Comparison of ENCODE assay signal across 26 cellular contexts in the genomic region with DNA sequence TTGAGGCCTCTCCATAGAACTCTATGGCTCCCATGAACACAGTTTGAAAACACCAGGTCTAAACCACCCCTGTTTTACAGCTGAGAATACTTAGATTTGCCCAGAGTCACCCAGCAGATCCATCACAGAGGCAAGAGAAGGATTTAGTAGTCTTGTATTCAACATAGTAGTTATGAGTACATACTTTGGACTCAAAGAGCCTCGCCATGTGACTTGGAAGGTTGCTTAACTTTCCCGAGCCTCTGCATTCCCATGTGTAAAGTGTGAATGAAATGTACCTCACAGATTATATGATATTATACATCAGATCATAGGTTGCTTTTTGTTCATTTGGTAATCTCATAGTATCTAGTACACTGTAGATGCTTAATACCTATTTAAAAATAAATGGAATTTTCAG. TPM values are rescaled to one million over a fixed set of nuclear protein-coding genes. Genes with fewer than 3 reads are reported as not detected.
DNase-seq lines count a peak whose midpoint lies in the region; FAIRE-seq and TF ChIP-seq lines count a peak whose summit lies in the region.
"Had no signal": no experiment of that assay in that cellular context is flagged by ENCODE, and none has a peak within 500 bp of the region (broad histone marks: within the 10 kb centered on the region; RNA-seq: fewer than 3 reads in every experiment).

No MANE protein-coding gene starts in this region.

- no peak overlapping the region for H3K4me2 ChIP-seq in hepatocyte
- H3K4me2 ChIP-seq: BLaER1 had no signal

- H3K4me3 ChIP-seq in esophagus muscularis mucosa (no peak overlapping the region), hepatocyte (no peak overlapping the region), small intestine (ENCODE audit: low read depth in 1 of 2, low read length in 2 of 2) (no peak overlapping the region)
- H3K4me3 ChIP-seq: BLaER1, GM12878 had no signal

- TF ChIP-seq POLR2A in esophagus muscularis mucosa (IDR thresholded peaks at IDR 0.05; ENCODE audit: low read depth): no peak

- H3K36me3 Mint-ChIP-seq in activated CD4-positive, alpha-beta memory T cell treated with anti-CD3 and anti-CD28 coated beads for 36 hours: peaks cover 18% of the 10 kb centered on the region

- H3K4me1 Mint-ChIP-seq in activated CD4-positive, alpha-beta memory T cell treated with anti-CD3 and anti-CD28 coated beads for 36 hours (ENCODE audit: low read depth): peaks cover 5% of the 10 kb centered on the region

- no peak overlapping the region for H3K4me3 Mint-ChIP-seq in activated CD4-positive, alpha-beta memory T cell treated with anti-CD3 and anti-CD28 coated beads for 36 hours
- H3K4me3 Mint-ChIP-seq: CD14-positive monocyte; CD4-positive, alpha-beta memory T cell; CD4-positive, CD25-positive, alpha-beta regulatory T cell; CD8-positive, alpha-beta memory T cell had no signal

- DNase-seq in esophagus muscularis mucosa (ENCODE audit: extremely low spot score): peak; percentile 26
- DNase-seq in hepatocyte (ENCODE audit: low spot score): peak; percentile 28
- peak; percentile 72 for DNase-seq in small intestine
- DNase-seq in ureter (ENCODE audit: low spot score): no peak
- DNase-seq in T-helper 1 cell: no peak
- no peak for DNase-seq in activated CD4-positive, alpha-beta memory T cell treated with anti-CD3 and anti-CD28 coated beads for 36 hours
- DNase-seq: 8988T; ACHN; BE2C; C1 segment of cervical spinal cord; CD4-positive, alpha-beta memory T cell; CD4-positive, CD25-positive, alpha-beta regulatory T cell; CD8-positive, alpha-beta memory T cell; COR-L47; DMS 273 treated with DMSO at 0.1 percent for 48 hours; DMS153; DMS53; DMS79; DND-41; EL; GDM1 had no signal

- CTCF ChIA-PET in activated CD4-positive, alpha-beta memory T cell treated with anti-CD3 and anti-CD28 coated beads for 36 hours (lab: Charles Lee): interaction anchor here (0.5 to 1.1 kb wide), 2 partner anchors 168 to 379 kb away, joined by 3 read pairs; no protein-coding TSS in a partner anchor

- H3K4me1 ChIP-seq in esophagus muscularis mucosa (no peaks in the 10 kb centered on the region), hepatocyte (ENCODE audit: insufficient read depth) (no peaks in the 10 kb centered on the region), small intestine (ENCODE audit: control insufficient read depth in 2 of 2, insufficient read depth in 1 of 2, low read depth in 1 of 2, low read length in 1 of 2) (no peaks in the 10 kb centered on the region)
- H3K4me1 ChIP-seq: BE2C, BLaER1 had no signal

- H3K27ac ChIP-seq in esophagus muscularis mucosa (replicated peaks in 1 of 4) (no peak overlapping the region), hepatocyte (no peak overlapping the region), small intestine (ENCODE audit: low read depth in 1 of 2, low read length in 1 of 2) (no peak overlapping the region)
- H3K27ac ChIP-seq: BLaER1 had no signal

- H3K79me2 ChIP-seq in hepatocyte: peaks cover 28% of the 10 kb centered on the region

- no peaks in the 10 kb centered on the region for H3K9me2 ChIP-seq in hepatocyte (replicated peaks; ENCODE audit: insufficient read depth)

- no peaks in the 10 kb centered on the region for H4K20me1 ChIP-seq in hepatocyte (ENCODE audit: insufficient read depth, poor library complexity, severe bottlenecking)
- H4K20me1 ChIP-seq: BLaER1 had no signal

- no peaks in the 10 kb centered on the region for H3K9me3 Mint-ChIP-seq in activated CD4-positive, alpha-beta memory T cell treated with anti-CD3 and anti-CD28 coated beads for 36 hours
- H3K9me3 Mint-ChIP-seq: CD14-positive monocyte; CD4-positive, alpha-beta memory T cell; CD4-positive, CD25-positive, alpha-beta regulatory T cell; CD8-positive, alpha-beta memory T cell had no signal

- WGBS in esophagus muscularis mucosa: 87% methylated on average over 2 of the region's 2 CpGs
- 92% methylated on average over 2 of the region's 2 CpGs for WGBS in hepatocyte (ENCODE audit: low lambda C conversion rate, missing lambda C conversion rate)
- 36 to 77% (median 60%) methylated on average over 2 of the region's 2 CpGs for whole genome bisulfite sequencing in small intestine, 3 donors

- no peak overlapping the region for H3K27ac Mint-ChIP-seq in activated CD4-positive, alpha-beta memory T cell treated with anti-CD3 and anti-CD28 coated beads for 36 hours
- H3K27ac Mint-ChIP-seq: CD4-positive, alpha-beta memory T cell; CD4-positive, CD25-positive, alpha-beta regulatory T cell had no signal

- no peaks in the 10 kb centered on the region for H3K27me3 Mint-ChIP-seq in activated CD4-positive, alpha-beta memory T cell treated with anti-CD3 and anti-CD28 coated beads for 36 hours
- H3K27me3 Mint-ChIP-seq: CD4-positive, alpha-beta memory T cell; CD4-positive, CD25-positive, alpha-beta regulatory T cell; CD8-positive, alpha-beta memory T cell had no signal

- POLR2A ChIA-PET in activated CD4-positive, alpha-beta memory T cell treated with anti-CD3 and anti-CD28 coated beads for 36 hours (lab: Charles Lee): no interaction called here

- H3K36me3 ChIP-seq in esophagus muscularis mucosa (peaks cover 12 to 69% (median 45%) of the 10 kb centered on the region in 4 donors), hepatocyte (replicated peaks; ENCODE audit: insufficient read depth, low read depth) (no peaks in the 10 kb centered on the region), small intestine (ENCODE audit: control insufficient read depth in 2 of 2, insufficient read depth in 2 of 2, low read length in 2 of 2) (peaks cover 15 to 16% of the 10 kb centered on the region in 2 donors)
- H3K36me3 ChIP-seq: BE2C had no signal

- H2AFZ ChIP-seq in hepatocyte: no peak overlapping the region

- intact Hi-C loops in esophagus muscularis mucosa (cut with DNase I): no loop called here
- intact Hi-C loops in activated CD4-positive, alpha-beta memory T cell treated with anti-CD3 and anti-CD28 coated beads for 36 hours (cut with micrococcal nuclease): no loop called here

- H3K27me3 ChIP-seq in esophagus muscularis mucosa: no peaks in the 10 kb centered on the region
- no peaks in the 10 kb centered on the region for H3K27me3 ChIP-seq in hepatocyte
- no peaks in the 10 kb centered on the region for H3K27me3 ChIP-seq in small intestine (ENCODE audit: control insufficient read depth in 2 of 2, insufficient read depth in 2 of 2, low read length in 2 of 2)
- H3K27me3 ChIP-seq: BE2C, BLaER1 had no signal

- H3K9me3 ChIP-seq in esophagus muscularis mucosa (no peaks in the 10 kb centered on the region), hepatocyte (ENCODE audit: low read depth) (no peaks in the 10 kb centered on the region), small intestine (ENCODE audit: control insufficient read depth, low read depth) (no peaks in the 10 kb centered on the region)
- H3K9me3 ChIP-seq: BE2C, BLaER1 had no signal

- FAIRE-seq in small intestine (lab: Jason Lieb, UNC): no peak
- FAIRE-seq: A204.1, GM12878, GM18507 had no signal

- no peak for TF ChIP-seq CTCF in esophagus muscularis mucosa (IDR thresholded peaks at IDR 0.05)
- TF ChIP-seq CTCF in hepatocyte (IDR thresholded peaks at IDR 0.05; ENCODE audit: poor library complexity): no peak

- TF ChIP-seq EP300 in esophagus muscularis mucosa (IDR thresholded peaks at IDR 0.05): no peak

RNA-seq across cellular contexts. Expression of a gene that starts 18.4 kb away (rescaled TPM):
- total RNA-seq in esophagus muscularis mucosa (10 to 100 TPM; 15.4 to 22.9 (median 16.4) TPM), hepatocyte (16.1 and 18.2 TPM in 2 replicates), ureter (12.9 TPM)
- polyA plus RNA-seq in hepatocyte (9.2 and 10.4 TPM in 2 replicates), small intestine (10 to 100 TPM; 15.2 to 23.9 (median 16.8) TPM)
- total RNA-seq in activated CD4-positive, alpha-beta memory T cell treated with anti-CD3 and anti-CD28 coated beads for 36 hours: 10 to 100 TPM; 12.3 to 12.5 TPM

Comparison
In these comparisons a context has a peak if more than half of its experiments do, and no peak if none do; other contexts are left out.
1. DNase-seq: peak in esophagus muscularis mucosa (single experiment), hepatocyte (single experiment) and small intestine (single experiment); none in ureter (single experiment), T-helper 1 cell (0 of 5) and activated CD4-positive, alpha-beta memory T cell treated with anti-CD3 and anti-CD28 coated beads for 36 hours (single experiment).